8 cellular contexts compared by ENCODE assay signal in the genomic region with DNA sequence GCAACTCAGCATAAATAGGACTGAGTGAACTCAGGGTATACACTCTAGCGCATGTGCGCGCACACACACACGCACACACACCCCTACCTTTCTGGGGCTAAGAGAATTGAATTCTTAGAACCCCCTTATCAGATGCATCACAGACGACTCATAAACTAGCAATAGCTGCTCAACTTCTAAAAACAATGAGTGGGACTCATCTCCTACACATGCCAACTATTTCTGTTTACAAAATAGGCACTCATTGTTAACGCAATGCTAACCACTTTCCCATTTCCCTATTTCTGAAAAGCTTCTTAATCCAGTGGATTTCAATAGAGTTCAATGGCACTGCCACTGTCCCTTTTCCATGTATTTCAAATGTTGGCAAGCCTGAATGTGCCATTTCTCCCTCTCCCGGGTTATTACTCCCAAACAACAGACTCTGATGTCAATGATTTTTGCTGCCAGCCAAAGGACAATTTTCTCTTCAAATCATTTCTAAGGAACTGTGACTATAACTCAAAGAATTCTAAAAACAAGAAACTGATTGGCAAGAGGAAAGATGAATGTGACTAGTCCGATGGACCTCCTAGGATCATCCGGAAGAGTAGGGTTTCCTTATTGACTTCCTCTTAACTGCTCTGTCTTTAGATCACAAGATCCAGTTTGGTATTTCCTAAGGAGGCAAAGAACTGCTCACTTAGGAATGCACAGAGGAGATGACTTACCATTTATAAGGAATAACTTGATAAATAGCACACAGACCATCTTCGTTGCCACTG. TPM values are rescaled to one million over a fixed set of nuclear protein-coding genes. Genes with fewer than 3 reads are reported as not detected.
DNase-seq lines count a peak whose midpoint lies in the region; ATAC-seq and TF ChIP-seq lines count a peak whose summit lies in the region.

No MANE protein-coding gene starts in this region.

- peaks cover 0 to 7% of the 10 kb centered on the region in 2 donors for H3K9me3 Mint-ChIP-seq in effector memory CD8-positive, alpha-beta T cell

- H3K4me3 ChIP-seq in cardiac muscle cell, result no peak overlapping the region
- no peak overlapping the region for H3K4me3 ChIP-seq in skeletal muscle cell (ENCODE audit: low read depth, low read length)

- peaks cover 20% of the 10 kb centered on the region for H3K36me3 ChIP-seq in cardiac muscle cell

- H3K27ac ChIP-seq in cardiac muscle cell, result peak overlapping the region; percentile 45

- H3K9me3 ChIP-seq in cardiac muscle cell (ENCODE audit: low read depth), result no peaks in the 10 kb centered on the region

- peak overlapping the region; percentile 96 to 100 for H3K27ac Mint-ChIP-seq in effector memory CD8-positive, alpha-beta T cell

- intact Hi-C loops in cardiac septum (cut with DNase I), result no loop called here

- H3K4me1 Mint-ChIP-seq in effector memory CD8-positive, alpha-beta T cell (ENCODE audit: low read depth in 2 of 2), result peaks cover 78 to 94% of the 10 kb centered on the region in 2 donors

- no peaks in the 10 kb centered on the region for H3K27me3 ChIP-seq in cardiac muscle cell

- peak; percentile 37 for ATAC-seq in effector memory CD8-positive, alpha-beta T cell (replicated peaks)

- peak overlapping the region; percentile 84 to 86 for H3K4me3 Mint-ChIP-seq in effector memory CD8-positive, alpha-beta T cell

- H3K27me3 Mint-ChIP-seq in effector memory CD8-positive, alpha-beta T cell, result no peaks in the 10 kb centered on the region

- DNase-seq in cardiac muscle cell (ENCODE audit: low read depth in 1 of 2, low spot score in 1 of 2) (peak in 1 of 2 donors; percentile 82), cardiac septum (ENCODE audit: low spot score) (no peak), skeletal muscle cell (ENCODE audit: low read depth) (peak; percentile 64), GM19240 (ENCODE audit: insufficient read length, low spot score) (no peak), SKM-1 treated with dmso at 0.1 percent for 144 hours (lab: John Stamatoyannopoulos, UW; ENCODE audit: unreplicated experiment) (no peak), mesenteric fat pad (ENCODE audit: low spot score) (no peak)
- peak; percentile 49 to 64 for DNase-seq in activated CD4-positive, alpha-beta T cell treated with anti-CD3 and anti-CD28 coated beads, Interleukin-2, amount 50 U/mL, for 48 hours
- peak; percentile 41 to 51 (median 50) for DNase-seq in effector memory CD8-positive, alpha-beta T cell

- H3K36me3 Mint-ChIP-seq in effector memory CD8-positive, alpha-beta T cell (ENCODE audit: insufficient read depth), result peaks cover 78% of the 10 kb centered on the region

- no peaks in the 10 kb centered on the region for H3K4me1 ChIP-seq in cardiac muscle cell (ENCODE audit: low read depth)

- TF ChIP-seq CTCF in cardiac muscle cell (IDR thresholded peaks at IDR 0.05; ENCODE audit: low read depth, low read length), result no peak

RNA-seq across cellular contexts. Expression of gene SLC38A1, which starts 48.8 kb away (rescaled TPM):
- total RNA-seq in cardiac muscle cell (50.8 and 59.6 TPM in 2 replicates), cardiac septum (64.4 TPM), mesenteric fat pad (15.9 TPM)
- polyA plus RNA-seq in cardiac muscle cell, result 54.3 and 62.2 TPM in 2 replicates

Comparison
In these comparisons a context has a peak if more than half of its experiments do, and no peak if none do; other contexts are left out.
1. DNase-seq: peak in activated CD4-positive, alpha-beta T cell treated with anti-CD3 and anti-CD28 coated beads, Interleukin-2, amount 50 U/mL, for 48 hours (2 of 2), effector memory CD8-positive, alpha-beta T cell (3 of 3) and skeletal muscle cell (single experiment); none in cardiac septum (single experiment), GM19240 (single experiment), SKM-1 treated with dmso at 0.1 percent for 144 hours (single experiment) and mesenteric fat pad (single experiment).